23 cellular contexts compared by ENCODE assay signal in genomic region chr10:21130683-21131442, GRCh38.
"Had no signal": no experiment of that assay in that cellular context is flagged by ENCODE, and none has a peak within 500 bp of the region (broad histone marks: within the 10 kb centered on the region; RNA-seq: fewer than 3 reads in every experiment).

No MANE protein-coding gene starts in this region.

- H3K27me3 ChIP-seq: esophagus squamous epithelium, gastroesophageal sphincter, testis, tibial nerve, upper lobe of right lung, vagina had no signal

- FAIRE-seq: keratinocyte had no signal

- DNase-seq: esophagus squamous epithelium; foreskin fibroblast; glutamatergic neuron; immature natural killer cell; left cardiac atrium; left ventricle myocardium inferior; lower lobe of right lung; natural killer cell; right cardiac atrium; stimulated activated CD4-positive, alpha-beta T cell treated with anti-CD3 and anti-CD28 coated beads, Interleukin-4, amount 100 ng/mL, for 24 hours; stimulated activated naive CD8-positive, alpha-beta T cell treated with anti-CD3 and anti-CD28 coated beads, Interleukin-15, amount 100 ng/mL, for 72 hours; testis; upper lobe of right lung had no signal

- ATAC-seq: gastroesophageal sphincter; left cardiac atrium; lower lobe of right lung; natural killer cell; right cardiac atrium; stimulated activated memory B cell treated with anti-CD40 and anti-IgM and Interleukin-4, amounts not matched to agents 10 μg/mL and 1 μg/mL and 100 μg/mL, for 72 hours; stimulated activated naive CD8-positive, alpha-beta T cell treated with anti-CD3 and anti-CD28 coated beads, Interleukin-15, amount 100 ng/mL, for 72 hours; upper lobe of right lung had no signal

- H3K4me1 ChIP-seq: gastroesophageal sphincter, left ventricle myocardium inferior, lower lobe of right lung, testis had no signal

- H3K27ac ChIP-seq: esophagus squamous epithelium, gastroesophageal sphincter, left ventricle myocardium inferior, lower lobe of right lung, testis, tibial nerve, upper lobe of right lung, vagina had no signal

- H3K27ac Mint-ChIP-seq: dendritic cell treated with granulocyte-macrophage colony-stimulating factor and Interleukin-4, amounts not matched to agents 40 ng/mL and 50 ng/mL, for 4 days; immature natural killer cell; memory B cell; mesothelial cell of epicardium; natural killer cell; stimulated activated memory B cell treated with anti-CD40 and anti-IgM and Interleukin-4, amounts not matched to agents 10 μg/mL and 1 μg/mL and 100 μg/mL, for 72 hours had no signal

- H3K4me1 Mint-ChIP-seq: immature natural killer cell; memory B cell; natural killer cell; neural crest cell; stimulated activated memory B cell treated with anti-CD40 and anti-IgM and Interleukin-4, amounts not matched to agents 10 μg/mL and 1 μg/mL and 100 μg/mL, for 72 hours; stimulated activated naive CD8-positive, alpha-beta T cell treated with anti-CD3 and anti-CD28 coated beads, Interleukin-15, amount 100 ng/mL, for 72 hours had no signal

- H3K4me3 Mint-ChIP-seq: dendritic cell treated with granulocyte-macrophage colony-stimulating factor and Interleukin-4, amounts not matched to agents 40 ng/mL and 50 ng/mL, for 4 days; immature natural killer cell; memory B cell; mesothelial cell of epicardium; natural killer cell; neural crest cell; stimulated activated memory B cell treated with anti-CD40 and anti-IgM and Interleukin-4, amounts not matched to agents 10 μg/mL and 1 μg/mL and 100 μg/mL, for 72 hours; stimulated activated naive CD8-positive, alpha-beta T cell treated with anti-CD3 and anti-CD28 coated beads, Interleukin-15, amount 100 ng/mL, for 72 hours had no signal

- H3K9me3 ChIP-seq: esophagus squamous epithelium, gastroesophageal sphincter, left ventricle myocardium inferior, lower lobe of right lung, testis, upper lobe of right lung, vagina had no signal

- H3K9me3 Mint-ChIP-seq: dendritic cell treated with granulocyte-macrophage colony-stimulating factor and Interleukin-4, amounts not matched to agents 40 ng/mL and 50 ng/mL, for 4 days; natural killer cell had no signal

- H3K36me3 Mint-ChIP-seq: immature natural killer cell; memory B cell; natural killer cell; stimulated activated memory B cell treated with anti-CD40 and anti-IgM and Interleukin-4, amounts not matched to agents 10 μg/mL and 1 μg/mL and 100 μg/mL, for 72 hours had no signal

- H3K4me3 ChIP-seq: esophagus squamous epithelium, gastroesophageal sphincter, left ventricle myocardium inferior, lower lobe of right lung, smooth muscle cell, testis, tibial nerve, upper lobe of right lung, vagina had no signal

- H3K27me3 Mint-ChIP-seq: dendritic cell treated with granulocyte-macrophage colony-stimulating factor and Interleukin-4, amounts not matched to agents 40 ng/mL and 50 ng/mL, for 4 days; memory B cell; stimulated activated memory B cell treated with anti-CD40 and anti-IgM and Interleukin-4, amounts not matched to agents 10 μg/mL and 1 μg/mL and 100 μg/mL, for 72 hours had no signal

- H3K36me3 ChIP-seq: esophagus squamous epithelium, gastroesophageal sphincter, left ventricle myocardium inferior, lower lobe of right lung, tibial nerve, upper lobe of right lung, vagina had no signal
